Comparison of ENCODE assay signal across 1 cellular context in the genomic region with DNA sequence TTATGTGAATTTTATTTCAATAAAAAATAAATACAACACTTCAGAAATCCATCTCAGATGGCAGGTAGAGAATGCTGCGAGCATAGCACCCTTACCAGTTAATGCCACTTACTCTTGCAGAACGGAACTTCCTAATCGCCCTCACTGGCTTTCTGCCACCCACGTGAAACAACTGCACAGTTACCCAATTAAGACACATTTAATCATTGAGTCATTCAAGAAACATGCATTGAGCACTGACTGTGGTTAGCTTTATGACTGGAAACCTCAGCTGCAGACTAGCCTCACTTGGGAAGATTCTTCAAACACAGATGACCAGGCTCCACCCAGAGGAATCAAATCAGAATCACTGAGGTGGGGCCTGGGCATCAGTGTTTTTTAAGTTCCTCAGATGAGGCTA.
TF ChIP-seq lines count a peak whose summit lies in the region.

No MANE protein-coding gene starts in this region.

TF ChIP-seq in GM12878, 131 proteins besides CTCF, POLR2A, EP300 and RAD21 (continued from another document):
- TF ChIP-seq, protein P1, sequence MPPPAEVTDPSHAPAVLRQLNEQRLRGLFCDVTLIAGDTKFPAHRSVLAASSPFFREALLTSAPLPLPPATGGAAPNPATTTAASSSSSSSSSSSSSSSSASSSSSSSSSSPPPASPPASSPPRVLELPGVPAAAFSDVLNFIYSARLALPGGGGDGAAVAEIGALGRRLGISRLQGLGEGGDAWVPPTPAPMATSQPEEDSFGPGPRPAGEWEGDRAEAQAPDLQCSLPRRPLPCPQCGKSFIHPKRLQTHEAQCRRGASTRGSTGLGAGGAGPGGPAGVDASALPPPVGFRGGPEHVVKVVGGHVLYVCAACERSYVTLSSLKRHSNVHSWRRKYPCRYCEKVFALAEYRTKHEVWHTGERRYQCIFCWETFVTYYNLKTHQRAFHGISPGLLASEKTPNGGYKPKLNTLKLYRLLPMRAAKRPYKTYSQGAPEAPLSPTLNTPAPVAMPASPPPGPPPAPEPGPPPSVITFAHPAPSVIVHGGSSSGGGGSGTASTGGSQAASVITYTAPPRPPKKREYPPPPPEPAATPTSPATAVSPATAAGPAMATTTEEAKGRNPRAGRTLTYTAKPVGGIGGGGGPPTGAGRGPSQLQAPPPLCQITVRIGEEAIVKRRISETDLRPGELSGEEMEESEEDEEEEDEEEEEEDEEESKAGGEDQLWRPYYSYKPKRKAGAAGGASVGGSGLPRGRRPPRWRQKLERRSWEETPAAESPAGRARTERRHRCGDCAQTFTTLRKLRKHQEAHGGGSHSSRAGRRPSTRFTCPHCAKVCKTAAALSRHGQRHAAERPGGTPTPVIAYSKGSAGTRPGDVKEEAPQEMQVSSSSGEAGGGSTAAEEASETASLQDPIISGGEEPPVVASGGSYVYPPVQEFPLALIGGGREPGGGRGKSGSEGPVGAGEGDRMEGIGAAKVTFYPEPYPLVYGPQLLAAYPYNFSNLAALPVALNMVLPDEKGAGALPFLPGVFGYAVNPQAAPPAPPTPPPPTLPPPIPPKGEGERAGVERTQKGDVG (CRISPR knock-in tag; IDR thresholded peaks at IDR 0.05) = no peak
- no peak for TF ChIP-seq KLF5 (IDR thresholded peaks at IDR 0.05; ENCODE audit: partially characterized antibody)
- TF ChIP-seq, protein P2, sequence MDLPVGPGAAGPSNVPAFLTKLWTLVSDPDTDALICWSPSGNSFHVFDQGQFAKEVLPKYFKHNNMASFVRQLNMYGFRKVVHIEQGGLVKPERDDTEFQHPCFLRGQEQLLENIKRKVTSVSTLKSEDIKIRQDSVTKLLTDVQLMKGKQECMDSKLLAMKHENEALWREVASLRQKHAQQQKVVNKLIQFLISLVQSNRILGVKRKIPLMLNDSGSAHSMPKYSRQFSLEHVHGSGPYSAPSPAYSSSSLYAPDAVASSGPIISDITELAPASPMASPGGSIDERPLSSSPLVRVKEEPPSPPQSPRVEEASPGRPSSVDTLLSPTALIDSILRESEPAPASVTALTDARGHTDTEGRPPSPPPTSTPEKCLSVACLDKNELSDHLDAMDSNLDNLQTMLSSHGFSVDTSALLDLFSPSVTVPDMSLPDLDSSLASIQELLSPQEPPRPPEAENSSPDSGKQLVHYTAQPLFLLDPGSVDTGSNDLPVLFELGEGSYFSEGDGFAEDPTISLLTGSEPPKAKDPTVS (IDR thresholded peaks at IDR 0.05; ENCODE audit: low read depth, low read length) = no peak
- TF ChIP-seq BCL11A (IDR thresholded peaks at IDR 0.05; ENCODE audit: low read depth, low read length) = peak; percentile 82
- no peak for TF ChIP-seq EZH2 (IDR thresholded peaks at IDR 0.05; ENCODE audit: borderline replicate concordance, control insufficient read depth, low read depth, low read length)
- TF ChIP-seq, protein P3, sequence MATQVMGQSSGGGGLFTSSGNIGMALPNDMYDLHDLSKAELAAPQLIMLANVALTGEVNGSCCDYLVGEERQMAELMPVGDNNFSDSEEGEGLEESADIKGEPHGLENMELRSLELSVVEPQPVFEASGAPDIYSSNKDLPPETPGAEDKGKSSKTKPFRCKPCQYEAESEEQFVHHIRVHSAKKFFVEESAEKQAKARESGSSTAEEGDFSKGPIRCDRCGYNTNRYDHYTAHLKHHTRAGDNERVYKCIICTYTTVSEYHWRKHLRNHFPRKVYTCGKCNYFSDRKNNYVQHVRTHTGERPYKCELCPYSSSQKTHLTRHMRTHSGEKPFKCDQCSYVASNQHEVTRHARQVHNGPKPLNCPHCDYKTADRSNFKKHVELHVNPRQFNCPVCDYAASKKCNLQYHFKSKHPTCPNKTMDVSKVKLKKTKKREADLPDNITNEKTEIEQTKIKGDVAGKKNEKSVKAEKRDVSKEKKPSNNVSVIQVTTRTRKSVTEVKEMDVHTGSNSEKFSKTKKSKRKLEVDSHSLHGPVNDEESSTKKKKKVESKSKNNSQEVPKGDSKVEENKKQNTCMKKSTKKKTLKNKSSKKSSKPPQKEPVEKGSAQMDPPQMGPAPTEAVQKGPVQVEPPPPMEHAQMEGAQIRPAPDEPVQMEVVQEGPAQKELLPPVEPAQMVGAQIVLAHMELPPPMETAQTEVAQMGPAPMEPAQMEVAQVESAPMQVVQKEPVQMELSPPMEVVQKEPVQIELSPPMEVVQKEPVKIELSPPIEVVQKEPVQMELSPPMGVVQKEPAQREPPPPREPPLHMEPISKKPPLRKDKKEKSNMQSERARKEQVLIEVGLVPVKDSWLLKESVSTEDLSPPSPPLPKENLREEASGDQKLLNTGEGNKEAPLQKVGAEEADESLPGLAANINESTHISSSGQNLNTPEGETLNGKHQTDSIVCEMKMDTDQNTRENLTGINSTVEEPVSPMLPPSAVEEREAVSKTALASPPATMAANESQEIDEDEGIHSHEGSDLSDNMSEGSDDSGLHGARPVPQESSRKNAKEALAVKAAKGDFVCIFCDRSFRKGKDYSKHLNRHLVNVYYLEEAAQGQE (IDR thresholded peaks at IDR 0.05; ENCODE audit: low read depth, low read length) = no peak
- TF ChIP-seq, protein P4, sequence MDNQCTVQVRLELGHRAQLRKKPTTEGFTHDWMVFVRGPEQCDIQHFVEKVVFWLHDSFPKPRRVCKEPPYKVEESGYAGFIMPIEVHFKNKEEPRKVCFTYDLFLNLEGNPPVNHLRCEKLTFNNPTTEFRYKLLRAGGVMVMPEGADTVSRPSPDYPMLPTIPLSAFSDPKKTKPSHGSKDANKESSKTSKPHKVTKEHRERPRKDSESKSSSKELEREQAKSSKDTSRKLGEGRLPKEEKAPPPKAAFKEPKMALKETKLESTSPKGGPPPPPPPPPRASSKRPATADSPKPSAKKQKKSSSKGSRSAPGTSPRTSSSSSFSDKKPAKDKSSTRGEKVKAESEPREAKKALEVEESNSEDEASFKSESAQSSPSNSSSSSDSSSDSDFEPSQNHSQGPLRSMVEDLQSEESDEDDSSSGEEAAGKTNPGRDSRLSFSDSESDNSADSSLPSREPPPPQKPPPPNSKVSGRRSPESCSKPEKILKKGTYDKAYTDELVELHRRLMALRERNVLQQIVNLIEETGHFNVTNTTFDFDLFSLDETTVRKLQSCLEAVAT (IDR thresholded peaks at IDR 0.05) = no peak
- no peak for TF ChIP-seq STAT1 (conservative IDR thresholded peaks at IDR 0.05)
- TF ChIP-seq BACH1 (IDR thresholded peaks at IDR 0.05; ENCODE audit: borderline replicate concordance) = no peak
- no peak for TF ChIP-seq ZBED1 (IDR thresholded peaks at IDR 0.05; ENCODE audit: borderline replicate concordance)
- TF ChIP-seq JUNB (IDR thresholded peaks at IDR 0.05) = peak; percentile 31; the same call in 1 of the 2 replicates
- TF ChIP-seq NFIC (IDR thresholded peaks at IDR 0.05; ENCODE audit: low read depth, low read length) = no peak
- TF ChIP-seq, protein P5, sequence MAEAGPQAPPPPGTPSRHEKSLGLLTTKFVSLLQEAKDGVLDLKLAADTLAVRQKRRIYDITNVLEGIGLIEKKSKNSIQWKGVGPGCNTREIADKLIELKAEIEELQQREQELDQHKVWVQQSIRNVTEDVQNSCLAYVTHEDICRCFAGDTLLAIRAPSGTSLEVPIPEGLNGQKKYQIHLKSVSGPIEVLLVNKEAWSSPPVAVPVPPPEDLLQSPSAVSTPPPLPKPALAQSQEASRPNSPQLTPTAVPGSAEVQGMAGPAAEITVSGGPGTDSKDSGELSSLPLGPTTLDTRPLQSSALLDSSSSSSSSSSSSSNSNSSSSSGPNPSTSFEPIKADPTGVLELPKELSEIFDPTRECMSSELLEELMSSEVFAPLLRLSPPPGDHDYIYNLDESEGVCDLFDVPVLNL (IDR thresholded peaks at IDR 0.05; ENCODE audit: low read depth, low read length) = no peak
- TF ChIP-seq MYC (IDR thresholded peaks at IDR 0.05; ENCODE audit: insufficient read depth, insufficient read length, insufficient replicate concordance, low read length, severe bottlenecking) = no peak
- no peak for TF ChIP-seq MTA3 (IDR thresholded peaks at IDR 0.05; ENCODE audit: borderline replicate concordance, low read length)
- TF ChIP-seq SMAD1 (IDR thresholded peaks at IDR 0.05; ENCODE audit: low read depth, partially characterized antibody) = no peak
- TF ChIP-seq YY1 (IDR thresholded peaks at IDR 0.05; ENCODE audit: low read depth, low read length) = no peak
- peak; percentile 77; the same call in 1 of the 2 replicates for TF ChIP-seq PAX5 (IDR thresholded peaks at IDR 0.05; ENCODE audit: borderline replicate concordance, low read depth, low read length)
- no peak for TF ChIP-seq GATAD2B (conservative IDR thresholded peaks at IDR 0.05; ENCODE audit: low read depth)
- TF ChIP-seq SREBF1 (IDR thresholded peaks at IDR 0.05; ENCODE audit: low read length) = no peak
- no peak for TF ChIP-seq MXI1 (IDR thresholded peaks at IDR 0.05; ENCODE audit: low read depth, low read length)
- TF ChIP-seq HDGF (IDR thresholded peaks at IDR 0.05) = no peak
- no peak for TF ChIP-seq CEBPB (IDR thresholded peaks at IDR 0.05; ENCODE audit: borderline replicate concordance in 1 of 2, low read depth in 2 of 2, low read length in 2 of 2)
- TF ChIP-seq, protein P6, sequence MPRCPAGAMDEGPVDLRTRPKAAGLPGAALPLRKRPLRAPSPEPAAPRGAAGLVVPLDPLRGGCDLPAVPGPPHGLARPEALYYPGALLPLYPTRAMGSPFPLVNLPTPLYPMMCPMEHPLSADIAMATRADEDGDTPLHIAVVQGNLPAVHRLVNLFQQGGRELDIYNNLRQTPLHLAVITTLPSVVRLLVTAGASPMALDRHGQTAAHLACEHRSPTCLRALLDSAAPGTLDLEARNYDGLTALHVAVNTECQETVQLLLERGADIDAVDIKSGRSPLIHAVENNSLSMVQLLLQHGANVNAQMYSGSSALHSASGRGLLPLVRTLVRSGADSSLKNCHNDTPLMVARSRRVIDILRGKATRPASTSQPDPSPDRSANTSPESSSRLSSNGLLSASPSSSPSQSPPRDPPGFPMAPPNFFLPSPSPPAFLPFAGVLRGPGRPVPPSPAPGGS (IDR thresholded peaks at IDR 0.05; ENCODE audit: borderline replicate concordance, insufficient read depth, low read depth, low read length, poor library complexity, severe bottlenecking) = no peak
- TF ChIP-seq ZNF217 (IDR thresholded peaks at IDR 0.05) = peak; percentile 85
- TF ChIP-seq, protein P7, sequence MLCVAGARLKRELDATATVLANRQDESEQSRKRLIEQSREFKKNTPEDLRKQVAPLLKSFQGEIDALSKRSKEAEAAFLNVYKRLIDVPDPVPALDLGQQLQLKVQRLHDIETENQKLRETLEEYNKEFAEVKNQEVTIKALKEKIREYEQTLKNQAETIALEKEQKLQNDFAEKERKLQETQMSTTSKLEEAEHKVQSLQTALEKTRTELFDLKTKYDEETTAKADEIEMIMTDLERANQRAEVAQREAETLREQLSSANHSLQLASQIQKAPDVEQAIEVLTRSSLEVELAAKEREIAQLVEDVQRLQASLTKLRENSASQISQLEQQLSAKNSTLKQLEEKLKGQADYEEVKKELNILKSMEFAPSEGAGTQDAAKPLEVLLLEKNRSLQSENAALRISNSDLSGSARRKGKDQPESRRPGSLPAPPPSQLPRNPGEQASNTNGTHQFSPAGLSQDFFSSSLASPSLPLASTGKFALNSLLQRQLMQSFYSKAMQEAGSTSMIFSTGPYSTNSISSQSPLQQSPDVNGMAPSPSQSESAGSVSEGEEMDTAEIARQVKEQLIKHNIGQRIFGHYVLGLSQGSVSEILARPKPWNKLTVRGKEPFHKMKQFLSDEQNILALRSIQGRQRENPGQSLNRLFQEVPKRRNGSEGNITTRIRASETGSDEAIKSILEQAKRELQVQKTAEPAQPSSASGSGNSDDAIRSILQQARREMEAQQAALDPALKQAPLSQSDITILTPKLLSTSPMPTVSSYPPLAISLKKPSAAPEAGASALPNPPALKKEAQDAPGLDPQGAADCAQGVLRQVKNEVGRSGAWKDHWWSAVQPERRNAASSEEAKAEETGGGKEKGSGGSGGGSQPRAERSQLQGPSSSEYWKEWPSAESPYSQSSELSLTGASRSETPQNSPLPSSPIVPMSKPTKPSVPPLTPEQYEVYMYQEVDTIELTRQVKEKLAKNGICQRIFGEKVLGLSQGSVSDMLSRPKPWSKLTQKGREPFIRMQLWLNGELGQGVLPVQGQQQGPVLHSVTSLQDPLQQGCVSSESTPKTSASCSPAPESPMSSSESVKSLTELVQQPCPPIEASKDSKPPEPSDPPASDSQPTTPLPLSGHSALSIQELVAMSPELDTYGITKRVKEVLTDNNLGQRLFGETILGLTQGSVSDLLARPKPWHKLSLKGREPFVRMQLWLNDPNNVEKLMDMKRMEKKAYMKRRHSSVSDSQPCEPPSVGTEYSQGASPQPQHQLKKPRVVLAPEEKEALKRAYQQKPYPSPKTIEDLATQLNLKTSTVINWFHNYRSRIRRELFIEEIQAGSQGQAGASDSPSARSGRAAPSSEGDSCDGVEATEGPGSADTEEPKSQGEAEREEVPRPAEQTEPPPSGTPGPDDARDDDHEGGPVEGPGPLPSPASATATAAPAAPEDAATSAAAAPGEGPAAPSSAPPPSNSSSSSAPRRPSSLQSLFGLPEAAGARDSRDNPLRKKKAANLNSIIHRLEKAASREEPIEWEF (IDR thresholded peaks at IDR 0.05; ENCODE audit: insufficient replicate concordance, low read depth, low read length) = no peak
- TF ChIP-seq RELA (IDR thresholded peaks at IDR 0.05; ENCODE audit: borderline replicate concordance, partially characterized antibody) = no peak
- no peak for TF ChIP-seq RB1 (IDR thresholded peaks at IDR 0.05; ENCODE audit: borderline replicate concordance)
- no peak for TF ChIP-seq ZZZ3 (IDR thresholded peaks at IDR 0.05; ENCODE audit: control insufficient read depth, insufficient read length, low read depth)
TF ChIP-seq in GM12878: peak in this region for 17.
